ENCODE assay signal across 8 cellular contexts in genomic region chr9:96813607-96814006, GRCh38.
"Had no signal": no experiment of that assay in that cellular context is flagged by ENCODE, and none has a peak within 500 bp of the region (broad histone marks: within the 10 kb centered on the region; RNA-seq: fewer than 3 reads in every experiment).

No MANE protein-coding gene starts in this region.

- H3K9ac ChIP-seq: KMS-11 had no signal

- DNase-seq: H9, HCEC 1CT, IMR-90, KBM-7 had no signal

- H3K4me3 ChIP-seq: GM23338 had no signal

- H3K4me2 ChIP-seq: GM23338, KMS-11 had no signal

- H3K27ac ChIP-seq: HL-60, KMS-11 had no signal

- ATAC-seq: GM23338 had no signal

- FAIRE-seq: H1 had no signal

- H2AFZ ChIP-seq: GM23338 had no signal
